1 cellular context compared by ENCODE assay signal in genomic region chr5:171953860-171954701, GRCh38.
TF ChIP-seq lines count a peak whose summit lies in the region.

No MANE protein-coding gene starts in this region.

TF ChIP-seq in K562, 482 proteins besides CTCF, POLR2A, EP300 and RAD21 (continued from another document and continues in another):
- TF ChIP-seq POLR2AphosphoS2 (IDR thresholded peaks at IDR 0.05; ENCODE audit: low read length) (no peak), ETS2 (tag; IDR thresholded peaks at IDR 0.05; ENCODE audit: borderline replicate concordance, poor library complexity, severe bottlenecking) (no peak), PPARD (CRISPR knock-in tag; IDR thresholded peaks at IDR 0.05) (no peak), PTTG1 (tag; IDR thresholded peaks at IDR 0.05; ENCODE audit: low read depth) (peak; percentile 80), ZNF584 (CRISPR knock-in tag; IDR thresholded peaks at IDR 0.05; ENCODE audit: low read depth) (peak; percentile 90), SNRNP70 (optimal IDR thresholded peaks at IDR 0.05; ENCODE audit: low read depth, low read length) (no peak), MLLT1 (IDR thresholded peaks at IDR 0.05) (no peak), SP2 (IDR thresholded peaks at IDR 0.05; ENCODE audit: extremely low read depth, low read depth, low read length, poor library complexity, severe bottlenecking) (no peak), PRMT5 (CRISPR knock-in tag; IDR thresholded peaks at IDR 0.05) (no peak), TGIF2 (CRISPR knock-in tag; IDR thresholded peaks at IDR 0.05) (no peak), CBX2 (IDR thresholded peaks at IDR 0.05; ENCODE audit: insufficient read depth, low read length, poor library complexity, severe bottlenecking) (no peak), ARID3B (CRISPR knock-in tag; IDR thresholded peaks at IDR 0.05; ENCODE audit: borderline replicate concordance) (no peak), ETV6 (IDR thresholded peaks at IDR 0.05; ENCODE audit: borderline replicate concordance in 1 of 2, low read depth in 2 of 2, low read length in 1 of 2) (no peak), ETV6 (CRISPR knock-in tag; IDR thresholded peaks at IDR 0.05; ENCODE audit: borderline replicate concordance) (no peak), ZNF655 (CRISPR knock-in tag; IDR thresholded peaks at IDR 0.05) (no peak), PHF8 (IDR thresholded peaks at IDR 0.05; ENCODE audit: borderline replicate concordance, low read length) (no peak), WHSC1 (IDR thresholded peaks at IDR 0.05; ENCODE audit: low read length) (no peak), RNF2 (IDR thresholded peaks at IDR 0.05) (peak; percentile 83), CHD4 (IDR thresholded peaks at IDR 0.05; ENCODE audit: insufficient read depth, insufficient replicate concordance, low read depth, low read length, poor library complexity, severe bottlenecking) (no peak), AFF4 (CRISPR knock-in tag; IDR thresholded peaks at IDR 0.05) (no peak), SOX6 (IDR thresholded peaks at IDR 0.05) (peak; percentile 94), TEAD2 (tag; IDR thresholded peaks at IDR 0.05) (peak; percentile 56; the same call in 1 of the 2 replicates), ZNF57 (CRISPR knock-in tag; IDR thresholded peaks at IDR 0.05) (no peak), IRF1 (CRISPR knock-in tag; IDR thresholded peaks at IDR 0.05; ENCODE audit: borderline replicate concordance) (no peak), TCFL5 (CRISPR knock-in tag; conservative IDR thresholded peaks at IDR 0.05) (peak; percentile 20; the same call in 1 of the 2 replicates), LEF1 (IDR thresholded peaks at IDR 0.05) (peak; percentile 78; the same call in 1 of the 2 replicates), EHMT2 (IDR thresholded peaks at IDR 0.05) (peak; percentile 87), ZNF184 (CRISPR knock-in tag; IDR thresholded peaks at IDR 0.05) (no peak), BRF1 (IDR thresholded peaks at IDR 0.05; ENCODE audit: borderline replicate concordance, extremely low read depth, insufficient read length) (no peak), PCBP1 (IDR thresholded peaks at IDR 0.05; ENCODE audit: low read depth, low read length, poor library complexity, severe bottlenecking) (no peak), DNMT1 (IDR thresholded peaks at IDR 0.05) (no peak), RFX7 (CRISPR knock-in tag; IDR thresholded peaks at IDR 0.05) (no peak), MIER1 (IDR thresholded peaks at IDR 0.05; ENCODE audit: low read depth) (no peak), ZNF395 (CRISPR knock-in tag; IDR thresholded peaks at IDR 0.05) (peak; percentile 93), NR2C2 (CRISPR knock-in tag; IDR thresholded peaks at IDR 0.05) (no peak), NR2C2 (tag; IDR thresholded peaks at IDR 0.05) (peak; percentile 68), RBM15 (IDR thresholded peaks at IDR 0.05; ENCODE audit: insufficient read depth, low read length) (no peak), BACH1 (tag; IDR thresholded peaks at IDR 0.05) (peak; percentile 83; the same call in 1 of the 2 replicates), ARID1B (IDR thresholded peaks at IDR 0.05) (peak; percentile 94), SREBF2 (CRISPR knock-in tag; IDR thresholded peaks at IDR 0.05) (no peak), ZNF318 (IDR thresholded peaks at IDR 0.05; ENCODE audit: borderline replicate concordance in 1 of 2, low read depth in 1 of 2) (peak; percentile 88 to 98; a peak in 2 of 4 replicates), CHCHD3 (CRISPR knock-in tag; IDR thresholded peaks at IDR 0.05) (no peak), RNF219 (CRISPR knock-in tag; IDR thresholded peaks at IDR 0.05) (no peak), RFX5 (IDR thresholded peaks at IDR 0.05; ENCODE audit: low read depth, low read length) (no peak), SREBF1 (IDR thresholded peaks at IDR 0.05; ENCODE audit: borderline replicate concordance, low read depth, low read length) (no peak)
